8 cellular contexts compared by ENCODE assay signal in genomic region chr12:98515368-98516183, GRCh38. TPM values are rescaled to one million over a fixed set of nuclear protein-coding genes. Genes with fewer than 3 reads are reported as not detected.
DNase-seq lines count a peak whose midpoint lies in the region; ATAC-seq and TF ChIP-seq lines count a peak whose summit lies in the region.

TMPO (plus strand) TSS chr12:98515590; CDS start chr12:98515868, 278 bp downstream.

- in situ Hi-C loops in KBM-7 (cut with MboI; ENCODE audit: low pct_unique_long_range_greater_than_20kb, low sequenced_read_pairs): no loop called here

- intact Hi-C loops in PC-9 (cut with micrococcal nuclease; ENCODE audit: unreplicated experiment): loop anchor here (1.0 kb wide), 3 partner anchors 12 to 91 kb away; no protein-coding TSS in a partner anchor

- H3F3A ChIP-seq in PC-9 (ENCODE audit: insufficient read depth, low read depth): peaks cover 5% of the 10 kb centered on the region; the same call in 1 of the 2 replicates

- DNase-seq in DMS53 treated with DMSO at 0.1 percent for 48 hours (lab: John Stamatoyannopoulos, UW; ENCODE audit: unreplicated experiment) (peak; percentile 92), KBM-7 (peak; percentile 98), PC-9 (peak; percentile 84 to 94), activated T-cell treated with anti-CD3 and anti-CD28 coated beads for 48 hours (ENCODE audit: low read depth) (peak; percentile 98), epithelial cell of esophagus (ENCODE audit: low read depth) (peak; percentile 93), mucosa of gallbladder (ENCODE audit: low spot score) (peak; percentile 94)
- peak; percentile 90 for DNase-seq in stimulated activated CD8-positive, alpha-beta memory T cell treated with anti-CD3 and anti-CD28 coated beads, Interleukin-4, amount 100 ng/mL, for 24 hours (ENCODE audit: low read depth)

- peak within 1 kb of the TSS; percentile 98 for H3K4me2 ChIP-seq in PC-9

- H2AFZ ChIP-seq in PC-9: peak within 1 kb of the TSS; percentile 93

- peak; percentile 81 for ATAC-seq in GM21723 (IDR thresholded peaks at IDR 0.05; ENCODE audit: unreplicated experiment)

- H4K20me1 ChIP-seq in PC-9 (ENCODE audit: insufficient read depth): peaks cover 4% of the 10 kb centered on the region; the same call in 1 of the 2 replicates

- peak within 1 kb of the TSS; percentile 90 for H3K4me3 ChIP-seq in PC-9
- H3K4me3 ChIP-seq in epithelial cell of esophagus (ENCODE audit: low read length): peak within 1 kb of the TSS; percentile 55

- no peaks in the 10 kb centered on the region for H3K9me3 ChIP-seq in PC-9 (ENCODE audit: insufficient read depth, low read depth)

- H3K36me3 ChIP-seq in PC-9 (ENCODE audit: low read depth): peaks cover 8% of the 10 kb centered on the region; the same call in 1 of the 2 replicates

- CTCF ChIA-PET in PC-9 (lab: Charles Lee): interaction anchor here (0.7 to 1.6 kb wide), 5 partner anchors 25 to 99 kb away, joined by 3 to 5 read pairs (median 3); no protein-coding TSS in a partner anchor

- H3K27ac ChIP-seq in PC-9: peak within 1 kb of the TSS; percentile 74

- peaks cover 24% of the 10 kb centered on the region for H3K4me1 ChIP-seq in PC-9 (replicated peaks; ENCODE audit: insufficient read depth)

- H3K27me3 ChIP-seq in PC-9 (ENCODE audit: insufficient read depth, low read depth): no peaks in the 10 kb centered on the region

- H3K79me2 ChIP-seq in PC-9 (ENCODE audit: low read depth): peaks cover 68% of the 10 kb centered on the region

- BruUV-seq in PC-9 (replicated peaks; lab: Mats Ljungman, UMichigan): TSS peak; percentile 65

- POLR2A ChIA-PET in PC-9 (lab: Charles Lee; ENCODE audit: unreplicated experiment): interaction anchor here (0.7 to 0.8 kb wide), 3 partner anchors 12 to 948 kb away, joined by 4 to 34 read pairs (median 32); no protein-coding TSS in a partner anchor

- TF ChIP-seq CTCF in PC-9 (conservative IDR thresholded peaks at IDR 0.05) (no peak), epithelial cell of esophagus (IDR thresholded peaks at IDR 0.05; ENCODE audit: insufficient read depth, low read depth, low read length, missing control alignments) (no peak)

- no peaks in the 10 kb centered on the region for H3K9me2 ChIP-seq in PC-9 (ENCODE audit: insufficient read depth)

RNA-seq across cellular contexts. Expression of gene TMPO, which starts in this region (rescaled TPM):
- 143 and 171 TPM in 2 replicates for total RNA-seq in PC-9 (2021)
- total RNA-seq in mucosa of gallbladder: 70.1 TPM

Comparison
In these comparisons a context has a peak if more than half of its experiments do, and no peak if none do; other contexts are left out.
1. Peak in every context shown above with its lines: DNase-seq, ATAC-seq, H3K4me3 ChIP-seq and H3K27ac ChIP-seq.